In genomic region chr20:46255440-46256104, GRCh38 we compare ENCODE assay signal across 8 cellular contexts. TPM values are rescaled to one million over a fixed set of nuclear protein-coding genes. Genes with fewer than 3 reads are reported as not detected.
DNase-seq lines count a peak whose midpoint lies in the region; ATAC-seq lines count a peak whose summit lies in the region.

No MANE protein-coding gene starts in this region.

- no peaks in the 10 kb centered on the region for H3K4me1 Mint-ChIP-seq in activated naive CD8-positive, alpha-beta T cell treated with anti-CD3 and anti-CD28 coated beads, Interleukin-2, amount 50 U/mL, for 24 hours
- no peaks in the 10 kb centered on the region for H3K4me1 Mint-ChIP-seq in immature natural killer cell

- DNase-seq in HS-27A (ENCODE audit: low read depth) = peak; percentile 14
- DNase-seq in NCI-H446 (lab: John Stamatoyannopoulos, UW) = peak; percentile 35 to 59
- peak; percentile 58 for DNase-seq in dermis blood vessel endothelial cell
- DNase-seq in posterior cingulate gyrus = peak in 8 of 10 donors; percentile 34 to 92 (median 56)
- DNase-seq in activated naive CD8-positive, alpha-beta T cell treated with anti-CD3 and anti-CD28 coated beads, Interleukin-2, amount 50 U/mL, for 24 hours = no peak
- no peak for DNase-seq in immature natural killer cell
- DNase-seq in AG20443 (ENCODE audit: low spot score) = no peak

- H3K4me3 Mint-ChIP-seq in activated naive CD8-positive, alpha-beta T cell treated with anti-CD3 and anti-CD28 coated beads, Interleukin-2, amount 50 U/mL, for 24 hours = no peak overlapping the region
- no peak overlapping the region for H3K4me3 Mint-ChIP-seq in immature natural killer cell

- intact Hi-C loops in posterior cingulate gyrus (cut with DNase I) = no loop called here

- no peaks in the 10 kb centered on the region for H3K36me3 Mint-ChIP-seq in activated naive CD8-positive, alpha-beta T cell treated with anti-CD3 and anti-CD28 coated beads, Interleukin-2, amount 50 U/mL, for 24 hours (ENCODE audit: low read depth)
- H3K36me3 Mint-ChIP-seq in immature natural killer cell = peaks cover 0 to 4% (median 0%) of the 10 kb centered on the region in 3 donors

- H3K9me3 Mint-ChIP-seq in activated naive CD8-positive, alpha-beta T cell treated with anti-CD3 and anti-CD28 coated beads, Interleukin-2, amount 50 U/mL, for 24 hours = no peaks in the 10 kb centered on the region
- peaks cover 0 to 1% (median 0%) of the 10 kb centered on the region in 6 donors for H3K9me3 Mint-ChIP-seq in immature natural killer cell

- no peak for ATAC-seq in activated naive CD8-positive, alpha-beta T cell treated with anti-CD3 and anti-CD28 coated beads, Interleukin-2, amount 50 U/mL, for 24 hours
- ATAC-seq in GM18907 (IDR thresholded peaks at IDR 0.05; ENCODE audit: unreplicated experiment) = no peak

- peaks cover 34% of the 10 kb centered on the region for H3K27me3 Mint-ChIP-seq in activated naive CD8-positive, alpha-beta T cell treated with anti-CD3 and anti-CD28 coated beads, Interleukin-2, amount 50 U/mL, for 24 hours
- peaks cover 8 to 11% (median 9%) of the 10 kb centered on the region in 3 donors for H3K27me3 Mint-ChIP-seq in immature natural killer cell (ENCODE audit: low read depth in 3 of 3)

- H3K27ac Mint-ChIP-seq in activated naive CD8-positive, alpha-beta T cell treated with anti-CD3 and anti-CD28 coated beads, Interleukin-2, amount 50 U/mL, for 24 hours = no peak overlapping the region
- H3K27ac Mint-ChIP-seq in immature natural killer cell = no peak overlapping the region

RNA-seq across cellular contexts. Expression of gene CDH22, which starts 52.7 kb away (rescaled TPM):
- total RNA-seq in dermis blood vessel endothelial cell = 0.05 TPM in 1 of 2 replicates, not detected in the other
- not detected for polyA plus RNA-seq in immature natural killer cell

Comparison
In these comparisons a context has a peak if more than half of its experiments do, and no peak if none do; other contexts are left out.
1. DNase-seq: peak in HS-27A (single experiment), NCI-H446 (2 of 2), dermis blood vessel endothelial cell (single experiment) and posterior cingulate gyrus (8 of 10); none in activated naive CD8-positive, alpha-beta T cell treated with anti-CD3 and anti-CD28 coated beads, Interleukin-2, amount 50 U/mL, for 24 hours (single experiment), immature natural killer cell (0 of 3) and AG20443 (single experiment).